Comparison of ENCODE assay signal across 13 cellular contexts in the genomic region with DNA sequence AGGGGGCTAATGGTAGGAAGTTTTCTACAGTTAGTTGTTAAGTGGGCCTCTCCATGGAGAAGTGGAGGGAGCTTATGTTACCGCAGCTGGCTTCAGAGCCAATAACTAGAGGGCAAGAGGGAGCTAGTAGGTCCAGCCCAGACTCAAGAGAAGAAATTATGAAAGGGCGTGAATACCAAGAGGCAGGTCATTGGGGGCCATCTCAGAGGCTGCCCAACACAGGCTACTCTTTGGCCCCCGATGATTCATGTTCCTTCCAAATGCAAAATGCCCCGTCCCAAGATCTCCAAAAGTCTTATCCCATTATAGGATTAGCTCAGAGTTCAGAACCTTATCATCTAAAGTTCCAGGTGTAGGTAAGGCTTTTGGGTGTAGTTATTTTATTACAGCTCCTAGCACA.
DNase-seq lines count a peak whose midpoint lies in the region; ATAC-seq, FAIRE-seq and TF ChIP-seq lines count a peak whose summit lies in the region.
"Had no signal": no experiment of that assay in that cellular context is flagged by ENCODE, and none has a peak within 500 bp of the region (broad histone marks: within the 10 kb centered on the region; RNA-seq: fewer than 3 reads in every experiment).

No MANE protein-coding gene starts in this region.

- H3K4me3 ChIP-seq in astrocyte (ENCODE audit: insufficient read depth, low read depth, low read length) (no peak overlapping the region), mesenchymal stem cell (ENCODE audit: insufficient read depth in 1 of 2, low read depth in 1 of 2, low read length in 2 of 2) (no peak overlapping the region)
- H3K4me3 ChIP-seq: BLaER1 had no signal

- no peaks in the 10 kb centered on the region for H3K23me2 ChIP-seq in H9 (ENCODE audit: insufficient read length, low read depth, low read length, poor library complexity, severe bottlenecking)

- H3K9ac ChIP-seq in H9 (ENCODE audit: extremely low read depth, insufficient read length, low read length) = no peak overlapping the region
- no peak overlapping the region for H3K9ac ChIP-seq in astrocyte (ENCODE audit: low read length)
- peak overlapping the region; percentile 2 for H3K9ac ChIP-seq in mesenchymal stem cell (ENCODE audit: low read length)
- H3K9ac ChIP-seq: BLaER1 had no signal

- H4K5ac ChIP-seq in H9 (ENCODE audit: insufficient read length, low read depth, low read length) = no peak overlapping the region

- H3K9me3 ChIP-seq in H9 (ENCODE audit: control insufficient read depth, low read depth, low read length) = no peaks in the 10 kb centered on the region
- H3K9me3 ChIP-seq in astrocyte (ENCODE audit: insufficient read depth, low read depth, low read length) = no peaks in the 10 kb centered on the region
- H3K9me3 ChIP-seq in mesenchymal stem cell (ENCODE audit: control insufficient read depth, low read length) = no peaks in the 10 kb centered on the region
- H3K9me3 ChIP-seq: BLaER1 had no signal

- H2BK15ac ChIP-seq in H9 (ENCODE audit: low read depth, low read length) (no peak overlapping the region), mesenchymal stem cell (ENCODE audit: low read depth, poor library complexity, severe bottlenecking) (no peak overlapping the region)

- H3K79me1 ChIP-seq in H9 (ENCODE audit: insufficient read depth, low read depth, low read length, poor library complexity, severe bottlenecking) = no peaks in the 10 kb centered on the region
- H3K79me1 ChIP-seq in mesenchymal stem cell (replicated peaks; ENCODE audit: low read length, poor library complexity, severe bottlenecking) = peaks cover 6% of the 10 kb centered on the region

- H3K4me1 ChIP-seq in H9 (ENCODE audit: insufficient read depth, low read length) (peaks cover 18% of the 10 kb centered on the region; the same call in 1 of the 2 replicates), astrocyte (ENCODE audit: insufficient read depth, low read length) (peaks cover 52% of the 10 kb centered on the region), mesenchymal stem cell (ENCODE audit: control insufficient read depth, insufficient read depth, low read depth, low read length) (peaks cover 9% of the 10 kb centered on the region)

- H3K79me2 ChIP-seq in H9 (ENCODE audit: insufficient read depth, low read length) = peaks cover 5% of the 10 kb centered on the region; the same call in 1 of the 2 replicates
- H3K79me2 ChIP-seq in astrocyte (ENCODE audit: insufficient read depth, low read length) = peaks cover 83% of the 10 kb centered on the region

- H2BK5ac ChIP-seq in H9 (ENCODE audit: insufficient read length, low read length) = no peak overlapping the region
- no peak overlapping the region for H2BK5ac ChIP-seq in mesenchymal stem cell (ENCODE audit: low read depth, low read length, poor library complexity, severe bottlenecking)

- H3K27me3 Mint-ChIP-seq in CD14-positive monocyte (ENCODE audit: low read depth in 3 of 3) = no peaks in the 10 kb centered on the region
- H3K27me3 Mint-ChIP-seq in H9 (ENCODE audit: low read depth) = no peaks in the 10 kb centered on the region
- no peaks in the 10 kb centered on the region for H3K27me3 Mint-ChIP-seq in astrocyte (ENCODE audit: low read depth, unreplicated experiment)

- H3K4me2 ChIP-seq in H9 (ENCODE audit: insufficient read depth, insufficient read length, low read length) = no peak overlapping the region
- no peak overlapping the region for H3K4me2 ChIP-seq in astrocyte (ENCODE audit: low read length)
- no peak overlapping the region for H3K4me2 ChIP-seq in mesenchymal stem cell (ENCODE audit: low read length, poor library complexity, severe bottlenecking)
- H3K4me2 ChIP-seq: BLaER1 had no signal

- no peaks in the 10 kb centered on the region for H3K27me3 ChIP-seq in H9 (ENCODE audit: insufficient read depth, low read length)
- H3K27me3 ChIP-seq in astrocyte (ENCODE audit: insufficient read depth, low read length) = no peaks in the 10 kb centered on the region
- H3K27me3 ChIP-seq in mesenchymal stem cell (ENCODE audit: control insufficient read depth in 1 of 2, insufficient read depth in 1 of 2, low read length in 2 of 2) = no peaks in the 10 kb centered on the region
- H3K27me3 ChIP-seq: BLaER1 had no signal

- no peak overlapping the region for H3K27ac ChIP-seq in H9 (ENCODE audit: insufficient read length, low read depth, low read length)
- no peak overlapping the region for H3K27ac ChIP-seq in astrocyte (ENCODE audit: low read depth, low read length)
- H3K27ac ChIP-seq in mesenchymal stem cell (ENCODE audit: low read length, poor library complexity, severe bottlenecking) = no peak overlapping the region
- H3K27ac ChIP-seq: BLaER1 had no signal

- H3K27ac Mint-ChIP-seq in CD14-positive monocyte = peak overlapping the region; percentile 92 to 98 (median 97)
- H3K27ac Mint-ChIP-seq in H9 = peak overlapping the region in 2 of 3 experiments; percentile 31 to 76; a peak in 3 of 7 replicates
- peak overlapping the region; percentile 68 for H3K27ac Mint-ChIP-seq in astrocyte (ENCODE audit: unreplicated experiment)

- no peak overlapping the region for H3K56ac ChIP-seq in H9 (ENCODE audit: insufficient read length, low read depth, low read length)

- TF ChIP-seq CTCF in CD14-positive monocyte (IDR thresholded peaks at IDR 0.05) = no peak
- TF ChIP-seq CTCF in H9 (conservative IDR thresholded peaks at IDR 0.05) = no peak
- TF ChIP-seq CTCF in astrocyte (IDR thresholded peaks at IDR 0.05; ENCODE audit: insufficient read depth, low read depth, low read length) = no peak

- H3K23ac ChIP-seq in H9 (ENCODE audit: insufficient read length, low read depth, low read length) = no peak overlapping the region
- no peak overlapping the region for H3K23ac ChIP-seq in mesenchymal stem cell (ENCODE audit: low read length in 2 of 2)

- intact Hi-C loops in CD14-positive monocyte (cut with micrococcal nuclease) = no loop called here

- H4K91ac ChIP-seq in H9 (ENCODE audit: insufficient read length, low read depth, low read length) (no peak overlapping the region), mesenchymal stem cell (ENCODE audit: low read length) (no peak overlapping the region)

- no peak overlapping the region for H3K14ac ChIP-seq in H9 (ENCODE audit: insufficient read depth, low read length)
- no peak overlapping the region for H3K14ac ChIP-seq in mesenchymal stem cell (ENCODE audit: low read length in 2 of 2)

- H2BK120ac ChIP-seq in H9 (ENCODE audit: low read depth, low read length, poor library complexity, severe bottlenecking) = no peak overlapping the region
- peak overlapping the region; percentile 34 for H2BK120ac ChIP-seq in mesenchymal stem cell (ENCODE audit: low read depth, low read length)

- WGBS in H9 (ENCODE audit: extremely low coverage, insufficient read length, low lambda C conversion rate) = no CpG with 5 or more reads among the region's 4 CpGs
- WGBS in mesenchymal stem cell = 98% methylated on average over 3 of the region's 4 CpGs

- no peak overlapping the region for H4K8ac ChIP-seq in H9 (replicated peaks; ENCODE audit: insufficient read length, low read depth, low read length)
- H4K8ac ChIP-seq in mesenchymal stem cell (ENCODE audit: low read length) = peak overlapping the region; percentile 37

- H2AFZ ChIP-seq in H9 (ENCODE audit: low read length) (no peak overlapping the region), astrocyte (ENCODE audit: low read depth, low read length) (no peak overlapping the region), mesenchymal stem cell (ENCODE audit: low read depth, low read length) (no peak overlapping the region)

- H3K4me3 Mint-ChIP-seq in CD14-positive monocyte = peak overlapping the region in 1 of 2 donors; percentile 42
- no peak overlapping the region for H3K4me3 Mint-ChIP-seq in H9
- no peak overlapping the region for H3K4me3 Mint-ChIP-seq in astrocyte (ENCODE audit: unreplicated experiment)

- H3K36me3 ChIP-seq in astrocyte (ENCODE audit: insufficient read depth, low read length) = peaks cover 19% of the 10 kb centered on the region
- peaks cover 9 to 29% of the 10 kb centered on the region in 2 experiments for H3K36me3 ChIP-seq in mesenchymal stem cell (ENCODE audit: control insufficient read depth in 1 of 2, insufficient read depth in 2 of 2, low read depth in 1 of 2, low read length in 2 of 2)

- H3K4me1 Mint-ChIP-seq in CD14-positive monocyte = peaks cover 83% of the 10 kb centered on the region
- H3K4me1 Mint-ChIP-seq in H9 = peaks cover 61 to 62% of the 10 kb centered on the region in 2 experiments
- peaks cover 65% of the 10 kb centered on the region for H3K4me1 Mint-ChIP-seq in astrocyte (ENCODE audit: low read depth, unreplicated experiment)

- H3K36me3 Mint-ChIP-seq in CD14-positive monocyte = peaks cover 31 to 38% of the 10 kb centered on the region in 2 donors
- peaks cover 8 to 26% (median 13%) of the 10 kb centered on the region in 3 experiments for H3K36me3 Mint-ChIP-seq in H9 (ENCODE audit: insufficient read depth in 1 of 3, low read depth in 3 of 3)
- H3K36me3 Mint-ChIP-seq in astrocyte (ENCODE audit: low read depth, unreplicated experiment) = peaks cover 13% of the 10 kb centered on the region

- H2BK20ac ChIP-seq in H9 (ENCODE audit: low read depth, low read length, poor library complexity, severe bottlenecking) = no peak overlapping the region

- ATAC-seq in activated CD4-positive, CD25-positive, alpha-beta regulatory T cell treated with anti-CD3 and anti-CD28 coated beads, Interleukin-2, amount 50 U/mL, for 24 hours = no peak
- ATAC-seq in HG02981 (IDR thresholded peaks at IDR 0.05; ENCODE audit: unreplicated experiment) = no peak

- no peaks in the 10 kb centered on the region for H4K20me1 ChIP-seq in H9 (ENCODE audit: control insufficient read depth, insufficient read depth, insufficient read length)
- peaks cover 16% of the 10 kb centered on the region for H4K20me1 ChIP-seq in astrocyte (ENCODE audit: insufficient read depth, low read length)

- H3T11ph ChIP-seq in H9 (ENCODE audit: low read length) = no peak overlapping the region

- H3K18ac ChIP-seq in H9 (ENCODE audit: insufficient read length, low read depth, low read length) (no peak overlapping the region), mesenchymal stem cell (ENCODE audit: low read depth in 1 of 2, low read length in 2 of 2) (peak overlapping the region in 1 of 2 experiments; percentile 75)

- no peak for FAIRE-seq in astrocyte (lab: Jason Lieb, UNC)

- DNase-seq in CD14-positive monocyte (ENCODE audit: low spot score) (no peak), H9 (no peak), astrocyte (ENCODE audit: low read depth) (no peak), mesenchymal stem cell (no peak), amygdala (lab: John Stamatoyannopoulos, UW) (no peak)
- DNase-seq in stimulated activated CD4-positive, alpha-beta T cell treated with anti-CD3 and anti-CD28 coated beads, Interleukin-15, amount 100 ng/mL, for 24 hours = no peak
- DNase-seq: Karpas-422; NCI-H2171; stimulated activated CD4-positive, alpha-beta T cell treated with anti-CD3 and anti-CD28 coated beads, Interleukin-4, amount 100 ng/mL, for 1 hour; stimulated activated naive CD4-positive, alpha-beta T cell treated with Interleukin-2 at 50 U/mL for 16 hours had no signal

- H2BK12ac ChIP-seq in H9 (ENCODE audit: insufficient read length, low read depth, low read length) (no peak overlapping the region), mesenchymal stem cell (ENCODE audit: low read length in 2 of 2) (peak overlapping the region in 1 of 2 experiments; percentile 66)

- H3K4ac ChIP-seq in H9 (ENCODE audit: low read depth, low read length) = no peak overlapping the region
- peak overlapping the region in 1 of 2 experiments; percentile 17 for H3K4ac ChIP-seq in mesenchymal stem cell (ENCODE audit: low read depth in 1 of 2, low read length in 2 of 2)

- H2AK5ac ChIP-seq in H9 (ENCODE audit: insufficient read length, low read length) (no peak overlapping the region), mesenchymal stem cell (ENCODE audit: low read length, severe bottlenecking) (peak overlapping the region; percentile 6)

- no peaks in the 10 kb centered on the region for H3K9me3 Mint-ChIP-seq in CD14-positive monocyte
- H3K9me3 Mint-ChIP-seq in H9 = no peaks in the 10 kb centered on the region
- H3K9me3 Mint-ChIP-seq in astrocyte (ENCODE audit: unreplicated experiment) = no peaks in the 10 kb centered on the region
